ENCODE assay signal across 16 cellular contexts in genomic region chr9:79302002-79302401, GRCh38.
DNase-seq lines count a peak whose midpoint lies in the region; ATAC-seq and TF ChIP-seq lines count a peak whose summit lies in the region.
"Had no signal": no experiment of that assay in that cellular context is flagged by ENCODE, and none has a peak within 500 bp of the region (broad histone marks: within the 10 kb centered on the region; RNA-seq: fewer than 3 reads in every experiment).

No MANE protein-coding gene starts in this region.

- no peak overlapping the region for H2BK12ac ChIP-seq in neuronal stem cell (ENCODE audit: low read length)

- peak; percentile 0 for DNase-seq in DMS79 treated with DMSO at 0.1 percent for 48 hours (lab: John Stamatoyannopoulos, UW)
- no peak for DNase-seq in DMS79 (lab: John Stamatoyannopoulos, UW)
- no peak for DNase-seq in GM23338 (ENCODE audit: low spot score)
- peak; percentile 1 for DNase-seq in fibroblast of pulmonary artery (ENCODE audit: low read depth)
- DNase-seq in retinal pigment epithelial cell (ENCODE audit: low read depth), result peak; percentile 90
- DNase-seq in Kasumi-1 (lab: John Stamatoyannopoulos, UW), result no peak
- no peak for DNase-seq in neuronal stem cell (ENCODE audit: low spot score)
- DNase-seq: AML-193; Caco-2; CD8-positive, alpha-beta memory T cell; H9 had no signal

- H3K27me3 ChIP-seq in GM23338 (ENCODE audit: insufficient read depth) (no peaks in the 10 kb centered on the region), neuronal stem cell (ENCODE audit: control insufficient read depth in 3 of 3, insufficient read depth in 3 of 3, low read depth in 1 of 3, low read length in 3 of 3) (no peaks in the 10 kb centered on the region)
- H3K27me3 ChIP-seq: BLaER1 had no signal

- no peaks in the 10 kb centered on the region for H3K36me3 ChIP-seq in GM23338 (ENCODE audit: insufficient read depth)
- no peaks in the 10 kb centered on the region for H3K36me3 ChIP-seq in neuronal stem cell (replicated peaks in 1 of 2; ENCODE audit: control insufficient read depth in 2 of 2, insufficient read depth in 2 of 2, low read length in 2 of 2)
- H3K36me3 ChIP-seq: BLaER1 had no signal

- H3K4ac ChIP-seq in neuronal stem cell (ENCODE audit: low read length), result no peak overlapping the region

- TF ChIP-seq CTCF in GM23338 (conservative IDR thresholded peaks at IDR 0.05; ENCODE audit: low read depth in 2 of 2) (no peak), fibroblast of pulmonary artery (IDR thresholded peaks at IDR 0.05; ENCODE audit: low read length, missing control alignments) (no peak), retinal pigment epithelial cell (conservative IDR thresholded peaks at IDR 0.05; ENCODE audit: low read depth, low read length) (no peak)

- H3K4me1 Mint-ChIP-seq in GM23338, result peaks cover 43% of the 10 kb centered on the region
- H3K4me1 Mint-ChIP-seq: CD8-positive, alpha-beta memory T cell had no signal

- no peak overlapping the region for H3K18ac ChIP-seq in neuronal stem cell (ENCODE audit: low read length)

- H4K8ac ChIP-seq in neuronal stem cell (ENCODE audit: low read depth, low read length), result no peak overlapping the region

- no peak overlapping the region for H3K9ac ChIP-seq in neuronal stem cell (ENCODE audit: low read depth, low read length, poor library complexity)
- H3K9ac ChIP-seq: BLaER1 had no signal

- no peak overlapping the region for H2BK120ac ChIP-seq in neuronal stem cell (ENCODE audit: low read depth, low read length)

- no peak overlapping the region for H3K23ac ChIP-seq in neuronal stem cell (ENCODE audit: low read depth, low read length, poor library complexity)

- WGBS in neuronal stem cell (ENCODE audit: extremely low coverage in 2 of 2, insufficient read length in 2 of 2, insufficient replicate concordance in 1 of 2), 2 donors, result no CpG with 5 or more reads among the region's 4 CpGs

- H3K27ac Mint-ChIP-seq in GM23338, result 0 out of 2 replicates have a peak overlapping the region, but pooled peaks have one; percentile 27
- H3K27ac Mint-ChIP-seq: CD8-positive, alpha-beta memory T cell had no signal

- H3F3A ChIP-seq in GM23338 (replicated peaks; ENCODE audit: low read depth), result no peaks in the 10 kb centered on the region

- no peak overlapping the region for H2BK15ac ChIP-seq in neuronal stem cell (ENCODE audit: low read length)

- peaks cover 43% of the 10 kb centered on the region for H3K4me1 ChIP-seq in GM23338 (ENCODE audit: insufficient read depth)
- H3K4me1 ChIP-seq in neuronal stem cell (ENCODE audit: control insufficient read depth in 2 of 2, insufficient read depth in 1 of 2, low read depth in 1 of 2, low read length in 2 of 2), result peaks cover 0 to 15% of the 10 kb centered on the region in 2 donors
- H3K4me1 ChIP-seq: BLaER1, Caco-2 had no signal

- H3K4me2 ChIP-seq in GM23338 (peak overlapping the region; percentile 39; the same call in 1 of the 2 replicates), neuronal stem cell (ENCODE audit: insufficient read depth, low read length, poor library complexity, severe bottlenecking) (no peak overlapping the region)
- H3K4me2 ChIP-seq: BLaER1 had no signal

- no peak overlapping the region for H2AK5ac ChIP-seq in neuronal stem cell (ENCODE audit: low read depth, low read length)

- H3K9me2 ChIP-seq in GM23338 (ENCODE audit: insufficient read depth), result no peaks in the 10 kb centered on the region

- H3K4me3 ChIP-seq in GM23338 (no peak overlapping the region), fibroblast of pulmonary artery (replicated peaks; ENCODE audit: low read depth, low read length) (no peak overlapping the region), retinal pigment epithelial cell (ENCODE audit: low read length) (no peak overlapping the region), neuronal stem cell (ENCODE audit: low read length in 2 of 2) (no peak overlapping the region)
- H3K4me3 ChIP-seq: BLaER1, GM12878 had no signal

- no peak overlapping the region for H4K91ac ChIP-seq in neuronal stem cell (ENCODE audit: low read depth, low read length, poor library complexity)

- no peaks in the 10 kb centered on the region for H4K20me1 ChIP-seq in GM23338 (replicated peaks; ENCODE audit: insufficient read depth)
- H4K20me1 ChIP-seq: BLaER1 had no signal

- H3K14ac ChIP-seq in neuronal stem cell (ENCODE audit: low read length), result no peak overlapping the region

- H3K4me3 Mint-ChIP-seq in GM23338, result no peak overlapping the region
- H3K4me3 Mint-ChIP-seq: CD8-positive, alpha-beta memory T cell; H9 had no signal

- H2BK5ac ChIP-seq in neuronal stem cell (ENCODE audit: low read length), result no peak overlapping the region

- H3K27ac ChIP-seq in GM23338 (ENCODE audit: low read depth) (no peak overlapping the region), neuronal stem cell (replicated peaks; ENCODE audit: low read length) (no peak overlapping the region)
- H3K27ac ChIP-seq: 22Rv1, BLaER1 had no signal

- H3K9me3 Mint-ChIP-seq in GM23338, result no peaks in the 10 kb centered on the region
- H3K9me3 Mint-ChIP-seq: CD8-positive, alpha-beta memory T cell; H9 had no signal

- H3K9me3 ChIP-seq in neuronal stem cell (replicated peaks in 1 of 2; ENCODE audit: control insufficient read depth in 2 of 2, insufficient read depth in 1 of 2, low read depth in 1 of 2, low read length in 2 of 2), result no peaks in the 10 kb centered on the region
- H3K9me3 ChIP-seq: BLaER1, Caco-2 had no signal

- H2AFZ ChIP-seq in GM23338, result peak overlapping the region; percentile 84
- no peak overlapping the region for H2AFZ ChIP-seq in neuronal stem cell (ENCODE audit: low read length)

- peak; percentile 65; the same call in 2 of the 3 replicates for ATAC-seq in GM23338
- ATAC-seq in HG03469 (IDR thresholded peaks at IDR 0.05; ENCODE audit: unreplicated experiment), result no peak
- ATAC-seq: GM12878, HepG2 had no signal

- no peaks in the 10 kb centered on the region for H3K79me1 ChIP-seq in neuronal stem cell (ENCODE audit: low read depth, low read length)

- H3K27me3 Mint-ChIP-seq in GM23338 (ENCODE audit: insufficient read depth, low read depth, poor library complexity), result peaks cover 6% of the 10 kb centered on the region

- no peaks in the 10 kb centered on the region for H3K36me3 Mint-ChIP-seq in GM23338 (ENCODE audit: low read depth)

- no peaks in the 10 kb centered on the region for H3K79me2 ChIP-seq in GM23338 (replicated peaks; ENCODE audit: insufficient read depth)

TF ChIP-seq in GM23338, 12 proteins besides CTCF, POLR2A, EP300 and RAD21:
- TF ChIP-seq NANOG (IDR thresholded peaks at IDR 0.05; ENCODE audit: borderline replicate concordance) (no peak), ZNF114 (CRISPR knock-in tag; IDR thresholded peaks at IDR 0.05) (no peak), ETS1 (IDR thresholded peaks at IDR 0.05) (no peak)

Comparison
In these comparisons a context has a peak if more than half of its experiments do, and no peak if none do; other contexts are left out.
1. DNase-seq: peak in DMS79 treated with DMSO at 0.1 percent for 48 hours (single experiment), fibroblast of pulmonary artery (single experiment) and retinal pigment epithelial cell (single experiment); none in DMS79 (single experiment), GM23338 (single experiment), Kasumi-1 (0 of 2) and neuronal stem cell (single experiment).